12 cellular contexts compared by ENCODE assay signal in the genomic region with DNA sequence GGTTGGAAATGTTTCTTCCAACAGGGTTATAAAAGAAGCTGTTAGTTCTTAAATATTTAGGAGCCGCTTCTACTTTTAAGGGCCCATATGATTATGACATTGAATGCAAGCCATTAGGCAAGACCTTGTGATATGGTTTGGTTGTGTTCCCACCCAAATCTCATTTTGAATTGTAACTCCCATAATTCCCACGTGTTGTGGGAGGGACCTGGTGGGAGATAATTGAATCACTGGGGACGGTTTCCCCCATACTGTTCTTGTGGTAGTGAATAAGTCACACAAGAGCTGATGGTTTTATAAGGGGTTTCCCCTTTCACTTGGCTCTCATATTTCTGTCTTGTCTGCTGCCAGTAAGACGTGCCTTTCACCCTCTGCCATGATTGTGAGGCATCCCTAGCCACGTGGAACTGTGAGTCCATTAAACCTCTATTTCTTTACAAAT. TPM values are rescaled to one million over a fixed set of nuclear protein-coding genes. Genes with fewer than 3 reads are reported as not detected.
DNase-seq lines count a peak whose midpoint lies in the region; ATAC-seq and TF ChIP-seq lines count a peak whose summit lies in the region.
"Not testable (repeated sequence)": the region's sequence is repeated elsewhere in the genome, so short reads cannot be mapped to it uniquely, and the experiment has no call there.
"Had no signal": no experiment of that assay in that cellular context is flagged by ENCODE, and none has a peak within 500 bp of the region (broad histone marks: within the 10 kb centered on the region; RNA-seq: fewer than 3 reads in every experiment).

No MANE protein-coding gene starts in this region.

- H3K4me3 Mint-ChIP-seq in activated T-helper 17 cell treated with anti-CD3 and anti-CD28 coated beads, Interleukin-2, amount 50 U/mL, for 72 hours: peak overlapping the region; percentile 94
- H3K4me3 Mint-ChIP-seq in stimulated activated naive CD8-positive, alpha-beta T cell treated with anti-CD3 and anti-CD28 coated beads, Interleukin-15, amount 100 ng/mL, for 72 hours: peak overlapping the region; percentile 45 to 58

- 56% methylated on average over 5 of the region's 5 CpGs for WGBS in SK-N-SH (ENCODE audit: low lambda C conversion rate)
- 28% methylated on average over 5 of the region's 5 CpGs for WGBS in mammary epithelial cell (ENCODE audit: low coverage, missing lambda C conversion rate)
- 80% methylated on average over 5 of the region's 5 CpGs for WGBS in hepatocyte (ENCODE audit: low lambda C conversion rate, missing lambda C conversion rate)

- peak overlapping the region in 2 of 11 experiments; percentile 30 to 61; a peak in 4 of 22 replicates for H3K9ac ChIP-seq in BLaER1 treated with 17β-estradiol and CSF1 and Interleukin-3, amounts not matched to agents 10 nM and 100 nM
- peak overlapping the region; percentile 3; the same call in 1 of the 2 replicates for H3K9ac ChIP-seq in SK-N-SH
- H3K9ac ChIP-seq in mammary epithelial cell (ENCODE audit: insufficient read depth, low read length): not testable (repeated sequence)

- POLR2A ChIA-PET in SK-N-SH (lab: Yijun Ruan, JAX): not testable (repeated sequence)

- peak overlapping the region in 2 of 10 experiments; percentile 30 to 95; a peak in 3 of 20 replicates for H3K4me3 ChIP-seq in BLaER1 treated with 17β-estradiol and CSF1 and Interleukin-3, amounts not matched to agents 10 nM and 100 nM
- not testable (repeated sequence) for H3K4me3 ChIP-seq in SK-N-SH (ENCODE audit: low read depth in 2 of 2, low read length in 1 of 2); hepatocyte
- H3K4me3 ChIP-seq in mammary epithelial cell (replicated peaks in 1 of 3; ENCODE audit: insufficient read depth in 1 of 3, low read depth in 2 of 3, low read length in 3 of 3) (peak overlapping the region in 1 of 3 experiments; percentile 17), gastrocnemius medialis (peak overlapping the region in 3 of 4 donors; percentile 22 to 35 (median 25))

- not testable (repeated sequence) for TF ChIP-seq CTCF in SK-N-SH (IDR thresholded peaks at IDR 0.05); mammary epithelial cell (conservative IDR thresholded peaks at IDR 0.05 in 1 of 2, IDR thresholded peaks at IDR 0.05 in 1 of 2; ENCODE audit: extremely low read depth in 1 of 2, insufficient read depth in 1 of 2, low read depth in 1 of 2, low read length in 2 of 2); hepatocyte (IDR thresholded peaks at IDR 0.05; ENCODE audit: poor library complexity); gastrocnemius medialis (IDR thresholded peaks at IDR 0.05 in 4 of 5, conservative IDR thresholded peaks at IDR 0.05 in 1 of 5)

- H2AFZ ChIP-seq in SK-N-SH (ENCODE audit: low read depth); mammary epithelial cell (ENCODE audit: low read depth, low read length); hepatocyte: not testable (repeated sequence)

- H3K9me3 Mint-ChIP-seq in activated T-helper 17 cell treated with anti-CD3 and anti-CD28 coated beads, Interleukin-2, amount 50 U/mL, for 72 hours; stimulated activated naive CD8-positive, alpha-beta T cell treated with anti-CD3 and anti-CD28 coated beads, Interleukin-15, amount 100 ng/mL, for 72 hours: not testable (repeated sequence)

- not testable (repeated sequence) for TF ChIP-seq RAD21 in SK-N-SH (IDR thresholded peaks at IDR 0.05; ENCODE audit: low read length)

- CTCF ChIA-PET in SK-N-SH (lab: Yijun Ruan, JAX): interaction anchor here (1.7 kb wide), 1 partner anchor 11 kb away, joined by 5 read pairs; no protein-coding TSS in a partner anchor
- CTCF ChIA-PET in mammary epithelial cell (lab: Charles Lee; ENCODE audit: low non-redundant PET): interaction anchor here (0.6 kb wide), 1 partner anchor 364 kb away, joined by 6 read pairs; no protein-coding TSS in a partner anchor

- peak overlapping the region; percentile 70 for H3K27ac Mint-ChIP-seq in activated T-helper 17 cell treated with anti-CD3 and anti-CD28 coated beads, Interleukin-2, amount 50 U/mL, for 72 hours
- peak overlapping the region in 1 of 2 donors; percentile 42 for H3K27ac Mint-ChIP-seq in stimulated activated naive CD8-positive, alpha-beta T cell treated with anti-CD3 and anti-CD28 coated beads, Interleukin-15, amount 100 ng/mL, for 72 hours

- in situ Hi-C loops in mammary epithelial cell (cut with MboI; ENCODE audit: low sequenced_read_pairs in 2 of 2); gastrocnemius medialis (cut with MboI; ENCODE audit: low sequenced_read_pairs in 4 of 4): not testable (repeated sequence)

- peaks cover 19% of the 10 kb centered on the region for H3F3A ChIP-seq in SK-N-SH (replicated peaks; ENCODE audit: insufficient read depth)

- peak; percentile 56 for DNase-seq in HT1080 (ENCODE audit: low read depth)
- DNase-seq in SK-N-SH; hepatocyte (ENCODE audit: low spot score); gastrocnemius medialis: not testable (repeated sequence)
- peak; percentile 46 for DNase-seq in mammary epithelial cell
- DNase-seq in stimulated activated naive CD8-positive, alpha-beta T cell treated with anti-CD3 and anti-CD28 coated beads, Interleukin-15, amount 100 ng/mL, for 72 hours: peak; percentile 27 to 62

- TF ChIP-seq POLR2A in gastrocnemius medialis (IDR thresholded peaks at IDR 0.05): peak in 1 of 2 donors; percentile 44

- peak overlapping the region in 7 of 11 experiments; percentile 21 to 71 (median 48); a peak in 12 of 22 replicates for H3K27ac ChIP-seq in BLaER1 treated with 17β-estradiol and CSF1 and Interleukin-3, amounts not matched to agents 10 nM and 100 nM
- H3K27ac ChIP-seq in SK-N-SH (ENCODE audit: low read depth in 2 of 2, low read length in 1 of 2) (peak overlapping the region in 1 of 2 experiments; percentile 17; a peak in 1 of 4 replicates), mammary epithelial cell (ENCODE audit: insufficient read depth, low read depth, low read length) (peak overlapping the region; percentile 12), hepatocyte (peak overlapping the region; percentile 70), gastrocnemius medialis (peak overlapping the region; percentile 92 to 99 (median 98))

- H3K4me2 ChIP-seq in BLaER1 treated with 17β-estradiol and CSF1 and Interleukin-3, amounts not matched to agents 10 nM and 100 nM: peak overlapping the region; percentile 34 to 99 (median 83)
- H3K4me2 ChIP-seq in SK-N-SH: peak overlapping the region; percentile 92
- peak overlapping the region; percentile 90 for H3K4me2 ChIP-seq in mammary epithelial cell (ENCODE audit: insufficient read depth, low read depth, low read length)
- peak overlapping the region; percentile 7 for H3K4me2 ChIP-seq in hepatocyte

- not testable (repeated sequence) for H3K9me2 ChIP-seq in SK-N-SH; hepatocyte (replicated peaks; ENCODE audit: insufficient read depth)

- peaks cover 6 to 32% (median 14%) of the 10 kb centered on the region in 11 experiments; a peak in 14 of 22 replicates for H3K36me3 ChIP-seq in BLaER1 treated with 17β-estradiol and CSF1 and Interleukin-3, amounts not matched to agents 10 nM and 100 nM
- H3K36me3 ChIP-seq in SK-N-SH (replicated peaks in 1 of 2; ENCODE audit: control insufficient read depth in 1 of 2, insufficient read depth in 2 of 2, low read length in 1 of 2): peaks cover 4 to 45% of the 10 kb centered on the region in 2 experiments
- H3K36me3 ChIP-seq in mammary epithelial cell (ENCODE audit: insufficient read depth, low read length): peaks cover 17% of the 10 kb centered on the region
- not testable (repeated sequence) for H3K36me3 ChIP-seq in hepatocyte (replicated peaks; ENCODE audit: insufficient read depth, low read depth); gastrocnemius medialis

- H3K27me3 Mint-ChIP-seq in activated T-helper 17 cell treated with anti-CD3 and anti-CD28 coated beads, Interleukin-2, amount 50 U/mL, for 72 hours; stimulated activated naive CD8-positive, alpha-beta T cell treated with anti-CD3 and anti-CD28 coated beads, Interleukin-15, amount 100 ng/mL, for 72 hours: not testable (repeated sequence)

- H3K4me1 Mint-ChIP-seq in activated T-helper 17 cell treated with anti-CD3 and anti-CD28 coated beads, Interleukin-2, amount 50 U/mL, for 72 hours: peaks cover 38% of the 10 kb centered on the region
- peaks cover 53% of the 10 kb centered on the region for H3K4me1 Mint-ChIP-seq in stimulated activated naive CD8-positive, alpha-beta T cell treated with anti-CD3 and anti-CD28 coated beads, Interleukin-15, amount 100 ng/mL, for 72 hours

- H3K36me3 Mint-ChIP-seq in activated T-helper 17 cell treated with anti-CD3 and anti-CD28 coated beads, Interleukin-2, amount 50 U/mL, for 72 hours (ENCODE audit: low read depth): peaks cover 63% of the 10 kb centered on the region

- BruUV-seq in mammary epithelial cell (replicated peaks; lab: Mats Ljungman, UMichigan): not testable (repeated sequence)

- peaks cover 35 to 81% (median 46%) of the 10 kb centered on the region in 10 experiments for H3K4me1 ChIP-seq in BLaER1 treated with 17β-estradiol and CSF1 and Interleukin-3, amounts not matched to agents 10 nM and 100 nM
- peaks cover 15 to 27% of the 10 kb centered on the region in 2 experiments; a peak in 3 of 4 replicates for H3K4me1 ChIP-seq in SK-N-SH (ENCODE audit: control insufficient read depth in 1 of 2, insufficient read depth in 2 of 2, low read depth in 1 of 2, low read length in 1 of 2)
- H3K4me1 ChIP-seq in mammary epithelial cell (ENCODE audit: insufficient read depth, low read length): peaks cover 31% of the 10 kb centered on the region
- H3K4me1 ChIP-seq in hepatocyte (ENCODE audit: insufficient read depth): peaks cover 38% of the 10 kb centered on the region
- peaks cover 68 to 73% of the 10 kb centered on the region in 2 donors for H3K4me1 ChIP-seq in gastrocnemius medialis

- H3K79me2 ChIP-seq in SK-N-SH (ENCODE audit: insufficient read depth) (peaks cover 95% of the 10 kb centered on the region), mammary epithelial cell (ENCODE audit: insufficient read depth, low read length) (peaks cover 92% of the 10 kb centered on the region), hepatocyte (peaks cover 89% of the 10 kb centered on the region)

- not testable (repeated sequence) for TF ChIP-seq EP300 in SK-N-SH (IDR thresholded peaks at IDR 0.05; ENCODE audit: borderline replicate concordance in 1 of 2, low read depth in 1 of 2, low read length in 1 of 2)

- peak; percentile 72 for ATAC-seq in activated T-helper 17 cell treated with anti-CD3 and anti-CD28 coated beads, Interleukin-2, amount 50 U/mL, for 72 hours (replicated peaks)
- ATAC-seq in gastrocnemius medialis: not testable (repeated sequence)
- ATAC-seq in stimulated activated naive CD8-positive, alpha-beta T cell treated with anti-CD3 and anti-CD28 coated beads, Interleukin-15, amount 100 ng/mL, for 72 hours: peak; percentile 83

- H3K9me3 ChIP-seq in BLaER1 treated with 17β-estradiol and CSF1 and Interleukin-3, amounts not matched to agents 10 nM and 100 nM (replicated peaks in 1 of 11): peaks cover 0 to 20% (median 3%) of the 10 kb centered on the region in 11 experiments; a peak in 7 of 22 replicates
- H3K9me3 ChIP-seq in SK-N-SH; mammary epithelial cell (replicated peaks; ENCODE audit: insufficient read depth, low read length); hepatocyte (ENCODE audit: low read depth); gastrocnemius medialis: not testable (repeated sequence)

- intact Hi-C loops in mammary epithelial cell (cut with micrococcal nuclease); gastrocnemius medialis (cut with DNase I; ENCODE audit: low total_unique reads): not testable (repeated sequence)

- peaks cover 0 to 11% (median 0%) of the 10 kb centered on the region in 11 experiments; a peak in 3 of 22 replicates for H3K27me3 ChIP-seq in BLaER1 treated with 17β-estradiol and CSF1 and Interleukin-3, amounts not matched to agents 10 nM and 100 nM
- not testable (repeated sequence) for H3K27me3 ChIP-seq in SK-N-SH (ENCODE audit: insufficient read depth); mammary epithelial cell (ENCODE audit: insufficient read depth, low read length); hepatocyte; gastrocnemius medialis

- dilution Hi-C loops in mammary epithelial cell (cut with HindIII; ENCODE audit: low sequenced_read_pairs): not testable (repeated sequence)

- H4K20me1 ChIP-seq in BLaER1 treated with 17β-estradiol and CSF1 and Interleukin-3, amounts not matched to agents 10 nM and 100 nM: peaks cover 0 to 42% (median 12%) of the 10 kb centered on the region in 11 experiments; a peak in 8 of 22 replicates
- peaks cover 79% of the 10 kb centered on the region for H4K20me1 ChIP-seq in SK-N-SH (ENCODE audit: insufficient read depth)
- not testable (repeated sequence) for H4K20me1 ChIP-seq in mammary epithelial cell (ENCODE audit: insufficient read depth, low read length)
- peaks cover 34% of the 10 kb centered on the region for H4K20me1 ChIP-seq in hepatocyte (ENCODE audit: insufficient read depth, poor library complexity, severe bottlenecking)

RNA-seq across cellular contexts. Expression of gene CD59, which starts 4.5 kb away (rescaled TPM):
- 551 and 728 TPM in 2 replicates for total RNA-seq in HT1080 (2014; rRNA removed; shearing (Covaris generic))
- polyA plus RNA-seq in HT1080 (2015; cell fraction: cytosol; rRNA removed): 872 and 957 TPM in 2 replicates
- polyA plus RNA-seq in HT1080 (2015; cell fraction: nucleus; rRNA removed): 650 and 657 TPM in 2 replicates
- polyA plus RNA-seq in SK-N-SH (2012; rRNA removed) (616 and 849 TPM in 2 replicates), mammary epithelial cell (1,397 TPM), hepatocyte (337 and 346 TPM in 2 replicates)
- 705 and 770 TPM in 2 replicates for polyA plus RNA-seq in SK-N-SH (2012; cell fraction: cytosol; rRNA removed)
- 216 and 380 TPM in 2 replicates for polyA plus RNA-seq in SK-N-SH (2012; cell fraction: nucleus; rRNA removed)
- 100 to 1,000 TPM in 1 of 2 donors, 10 to 100 TPM in 1; 78.1 to 147 TPM for total RNA-seq in activated T-helper 17 cell treated with anti-CD3 and anti-CD28 coated beads, Interleukin-2, amount 50 U/mL, for 72 hours
- total RNA-seq in mammary epithelial cell (1,000 to 10,000 TPM; 1,038 to 1,326 TPM), hepatocyte (298 and 316 TPM in 2 replicates), gastrocnemius medialis (100 to 1,000 TPM; 476 to 717 (median 695) TPM)
- 796 TPM for polyA minus RNA-seq in mammary epithelial cell

RNA-seq across cellular contexts. Expression of gene C11orf91, which starts 31.1 kb away (rescaled TPM):
- 0.11 and 1.2 TPM in 2 replicates for total RNA-seq in HT1080 (2014; rRNA removed; shearing (Covaris generic))
- not detected in 2 replicates for polyA plus RNA-seq in HT1080 (2015; cell fraction: cytosol; rRNA removed)
- polyA plus RNA-seq in HT1080 (2015; cell fraction: nucleus; rRNA removed): 1.3 and 1.9 TPM in 2 replicates
- 0.10 and 0.15 TPM in 2 replicates for polyA plus RNA-seq in SK-N-SH (2012; rRNA removed)
- 0.12 and 0.14 TPM in 2 replicates for polyA plus RNA-seq in SK-N-SH (2012; cell fraction: cytosol; rRNA removed)
- 0.14 and 0.45 TPM in 2 replicates for polyA plus RNA-seq in SK-N-SH (2012; cell fraction: nucleus; rRNA removed)
- total RNA-seq in activated T-helper 17 cell treated with anti-CD3 and anti-CD28 coated beads, Interleukin-2, amount 50 U/mL, for 72 hours: not detected
- 1 to 10 TPM in 1 of 2 donors, not detected in 1; 7.6 TPM for total RNA-seq in mammary epithelial cell
- 0.08 TPM for polyA plus RNA-seq in mammary epithelial cell
- polyA minus RNA-seq in mammary epithelial cell: not detected
- total RNA-seq in hepatocyte: not detected in 2 replicates
- not detected in 2 replicates for polyA plus RNA-seq in hepatocyte
- total RNA-seq in gastrocnemius medialis: not detected
- total RNA-seq: cerebellum, occipital lobe, thoracic aorta had no signal
- polyA plus RNA-seq: small intestine had no signal

RNA-seq across cellular contexts. Expression of gene FBXO3, which starts 42.6 kb away (rescaled TPM):
- 18.6 and 22.0 TPM in 2 replicates for total RNA-seq in HT1080 (2014; rRNA removed; shearing (Covaris generic))
- polyA plus RNA-seq in HT1080 (2015; cell fraction: cytosol; rRNA removed): 35.5 and 36.5 TPM in 2 replicates
- 61.1 and 68.3 TPM in 2 replicates for polyA plus RNA-seq in HT1080 (2015; cell fraction: nucleus; rRNA removed)
- polyA plus RNA-seq in SK-N-SH (2012; rRNA removed): 17.9 and 27.0 TPM in 2 replicates
- polyA plus RNA-seq in SK-N-SH (2012; cell fraction: cytosol; rRNA removed): 21.6 and 26.1 TPM in 2 replicates
- 8.6 and 26.3 TPM in 2 replicates for polyA plus RNA-seq in SK-N-SH (2012; cell fraction: nucleus; rRNA removed)
- total RNA-seq in activated T-helper 17 cell treated with anti-CD3 and anti-CD28 coated beads, Interleukin-2, amount 50 U/mL, for 72 hours: 10 to 100 TPM; 13.4 to 14.0 TPM
- total RNA-seq in mammary epithelial cell: 10 to 100 TPM; 27.6 to 44.8 TPM
- 33.0 TPM for polyA plus RNA-seq in mammary epithelial cell
- polyA minus RNA-seq in mammary epithelial cell: 44.2 TPM
- total RNA-seq in hepatocyte: 50.7 and 58.1 TPM in 2 replicates
- polyA plus RNA-seq in hepatocyte: 28.0 and 29.3 TPM in 2 replicates
- 10 to 100 TPM; 31.2 to 45.8 (median 33.4) TPM for total RNA-seq in gastrocnemius medialis

Comparison
In these comparisons a context has a peak if more than half of its experiments do, and no peak if none do; other contexts are left out.
1. H3K4me2 ChIP-seq: peak in every context shown above with its lines; median percentile 92 in SK-N-SH; 90 in mammary epithelial cell; 83 in BLaER1 treated with 17β-estradiol and CSF1 and Interleukin-3, amounts not matched to agents 10 nM and 100 nM; 7 in hepatocyte.